In genomic region chr20:46703435-46703834, GRCh38 we compare ENCODE assay signal across 1 cellular context.
TF ChIP-seq lines count a peak whose summit lies in the region.

No MANE protein-coding gene starts in this region.

TF ChIP-seq in H1, 55 proteins besides CTCF, POLR2A, EP300 and RAD21 (continued from another document):
- TF ChIP-seq ZNF274 (IDR thresholded peaks at IDR 0.05; ENCODE audit: borderline replicate concordance, extremely low read depth, low read length) = no peak
- TF ChIP-seq RFX5 (IDR thresholded peaks at IDR 0.05; ENCODE audit: borderline replicate concordance, low read depth, low read length) = no peak
- TF ChIP-seq YY1 (IDR thresholded peaks at IDR 0.05; ENCODE audit: low read depth, low read length) = no peak
- TF ChIP-seq TAF7 (optimal IDR thresholded peaks at IDR 0.05; ENCODE audit: borderline replicate concordance, low read depth, low read length) = no peak
- no peak for TF ChIP-seq JUN (IDR thresholded peaks at IDR 0.05; ENCODE audit: low read depth, low read length)
- TF ChIP-seq EGR1 (IDR thresholded peaks at IDR 0.05; ENCODE audit: borderline replicate concordance, low read depth, low read length) = no peak
- no peak for TF ChIP-seq RXRA (IDR thresholded peaks at IDR 0.05; ENCODE audit: insufficient read depth, low read depth, low read length)
- no peak for TF ChIP-seq TAF1 (IDR thresholded peaks at IDR 0.05; ENCODE audit: low read depth, low read length)
- no peak for TF ChIP-seq EZH2 (IDR thresholded peaks at IDR 0.05; ENCODE audit: low read depth, low read length, severe bottlenecking)
- no peak for TF ChIP-seq HDAC2 (IDR thresholded peaks at IDR 0.05; ENCODE audit: borderline replicate concordance in 1 of 2, low read depth in 2 of 2, low read length in 2 of 2)
- no peak for TF ChIP-seq SUZ12 (IDR thresholded peaks at IDR 0.05; ENCODE audit: low read length)
